In the genomic region with DNA sequence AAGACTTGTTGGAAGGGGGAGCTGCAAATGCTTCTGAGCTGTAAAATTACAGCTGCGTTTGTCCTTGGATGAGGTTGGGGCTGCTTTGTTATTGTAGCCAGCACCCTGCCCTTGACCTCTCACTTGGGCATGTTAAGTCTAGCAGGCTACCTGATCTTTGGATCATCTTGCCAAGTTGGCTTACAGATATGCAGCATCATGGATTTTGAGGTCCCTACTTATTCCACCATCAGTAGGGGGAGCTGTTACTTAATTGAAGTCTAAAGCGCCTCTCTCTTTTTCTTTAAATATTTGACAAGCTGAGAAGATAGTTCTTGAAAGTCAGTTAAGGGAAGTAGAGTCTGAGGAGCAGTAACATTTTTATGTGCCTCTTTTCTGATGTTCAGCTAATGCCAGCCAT, we compare ENCODE assay signal across 9 cellular contexts.
DNase-seq lines count a peak whose midpoint lies in the region; ATAC-seq and TF ChIP-seq lines count a peak whose summit lies in the region.
"Had no signal": no experiment of that assay in that cellular context is flagged by ENCODE, and none has a peak within 500 bp of the region (broad histone marks: within the 10 kb centered on the region; RNA-seq: fewer than 3 reads in every experiment).

No MANE protein-coding gene starts in this region.

- no peaks in the 10 kb centered on the region for H3K79me2 ChIP-seq in GM23248 (ENCODE audit: insufficient read depth)

- no peaks in the 10 kb centered on the region for H3K27me3 ChIP-seq in GM23248 (replicated peaks; ENCODE audit: insufficient read depth)

- H3K27ac ChIP-seq in 22Rv1 (no peak overlapping the region), GM23248 (no peak overlapping the region)

- no peaks in the 10 kb centered on the region for H3K9me3 ChIP-seq in GM23248 (ENCODE audit: low read depth)

- TF ChIP-seq CTCF in 22Rv1 (IDR thresholded peaks at IDR 0.05) = peak; percentile 55
- peak; percentile 57 for TF ChIP-seq CTCF in foreskin fibroblast (IDR thresholded peaks at IDR 0.05; ENCODE audit: low read depth, low read length)

- intact Hi-C loops in posterior cingulate gyrus (cut with DNase I) = no loop called here

- WGBS in GM23248 (ENCODE audit: low coverage in 1 of 2, low lambda C conversion rate in 2 of 2, missing lambda C conversion rate in 2 of 2), 2 experiments = 33 to 40% methylated on average over 2 of the region's 2 CpGs

- H3K9ac ChIP-seq in GM23248 = no peak overlapping the region

- H3K36me3 ChIP-seq in GM23248 (ENCODE audit: low read depth) = no peaks in the 10 kb centered on the region

- H3K4me3 ChIP-seq in GM23248 = no peak overlapping the region
- no peak overlapping the region for H3K4me3 ChIP-seq in foreskin fibroblast (ENCODE audit: low read depth in 1 of 2, low read length in 2 of 2)

- DNase-seq in GM23248 (peak; percentile 73), SHP77 (lab: John Stamatoyannopoulos, UW) (peak; percentile 5 to 10), foreskin fibroblast (peak; percentile 12 to 61), HUDEP-2 (lab: John Stamatoyannopoulos, UW; ENCODE audit: unreplicated experiment in 76 of 76) (no peak), COLO829 (ENCODE audit: low spot score) (no peak), posterior cingulate gyrus (no peak)
- DNase-seq: activated CD4-positive, alpha-beta T cell treated with anti-CD3 and anti-CD28 coated beads, Interleukin-2, amount 50 U/mL, for 1 hour had no signal

- no peak overlapping the region for H3K4me2 ChIP-seq in GM23248 (ENCODE audit: unreplicated experiment)

- H2AFZ ChIP-seq in GM23248 = no peak overlapping the region

- peaks cover 10% of the 10 kb centered on the region for H3F3A ChIP-seq in GM23248 (ENCODE audit: insufficient read depth)

- H3K9me2 ChIP-seq in GM23248 (ENCODE audit: insufficient read depth) = no peaks in the 10 kb centered on the region

- no peaks in the 10 kb centered on the region for H4K20me1 ChIP-seq in GM23248 (ENCODE audit: insufficient read depth)

- peaks cover 10% of the 10 kb centered on the region for H3K4me1 ChIP-seq in GM23248 (ENCODE audit: insufficient read depth)

- no peak for ATAC-seq in HG02852 (IDR thresholded peaks at IDR 0.05; ENCODE audit: unreplicated experiment)

- in situ Hi-C loops in GM23248 (cut with MboI) = loop anchor here (10.0 kb wide), 1 partner anchor 1300 kb away; no protein-coding TSS in a partner anchor

Comparison
In these comparisons a context has a peak if more than half of its experiments do, and no peak if none do; other contexts are left out.
1. DNase-seq: peak in GM23248 (single experiment), SHP77 (2 of 2) and foreskin fibroblast (2 of 2); none in HUDEP-2 (0 of 76), COLO829 (single experiment) and posterior cingulate gyrus (0 of 10).